Comparison of ENCODE assay signal across 20 cellular contexts in the genomic region with DNA sequence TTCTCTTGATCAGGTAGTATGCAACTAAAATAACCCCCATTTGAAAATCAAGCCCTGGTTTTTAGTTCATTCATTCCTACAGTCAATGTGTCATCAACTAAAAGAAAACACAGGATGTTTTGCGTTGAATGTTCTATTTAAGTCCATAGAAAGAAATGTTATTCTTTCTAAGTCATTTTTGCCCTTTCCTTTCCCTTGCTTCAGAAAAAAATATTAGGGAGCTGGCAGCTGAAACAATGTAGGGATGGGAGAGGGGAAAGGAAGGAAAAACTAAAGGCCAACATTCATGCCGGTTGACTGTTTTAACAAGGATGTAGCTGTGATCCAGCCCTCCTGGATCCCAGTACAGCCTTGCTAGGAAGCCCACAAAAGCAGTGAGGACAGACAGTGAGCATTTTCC.
DNase-seq lines count a peak whose midpoint lies in the region; ATAC-seq and TF ChIP-seq lines count a peak whose summit lies in the region.
"Had no signal": no experiment of that assay in that cellular context is flagged by ENCODE, and none has a peak within 500 bp of the region (broad histone marks: within the 10 kb centered on the region; RNA-seq: fewer than 3 reads in every experiment).

No MANE protein-coding gene starts in this region.

- DNase-seq in GM23338 (ENCODE audit: low spot score) (no peak), astrocyte of the spinal cord (ENCODE audit: low read depth, low spot score) (peak; percentile 69), fibroblast of villous mesenchyme (ENCODE audit: low read depth) (peak; percentile 44), spleen (no peak), left colon (no peak), ACHN (no peak)
- DNase-seq: activated CD4-positive, alpha-beta T cell treated with anti-CD3 and anti-CD28 coated beads for 48 hours; activated naive CD4-positive, alpha-beta T cell treated with anti-CD3 and anti-CD28 coated beads, Interleukin-2, amount 10 ng/mL, durations not matched to agents 7 days and 5 days; DMS 273 treated with DMSO at 0.1 percent for 48 hours; H7; left lung; NCI-H1436 treated with DMSO at 0.1 percent for 48 hours; NCI-H774; PC-9; posterior cingulate gyrus; SJCRH30; thyroid gland had no signal

- no peaks in the 10 kb centered on the region for H3K79me2 ChIP-seq in GM23338 (replicated peaks; ENCODE audit: insufficient read depth)

- no peaks in the 10 kb centered on the region for H3K27me3 Mint-ChIP-seq in GM23338 (ENCODE audit: insufficient read depth, low read depth, poor library complexity)
- H3K27me3 Mint-ChIP-seq: activated naive CD4-positive, alpha-beta T cell treated with anti-CD3 and anti-CD28 coated beads, Interleukin-2, amount 10 ng/mL, durations not matched to agents 7 days and 5 days had no signal

- TF ChIP-seq CTCF in GM23338 (conservative IDR thresholded peaks at IDR 0.05; ENCODE audit: low read depth in 2 of 2) (no peak), astrocyte of the spinal cord (IDR thresholded peaks at IDR 0.05; ENCODE audit: low read depth, low read length) (no peak), fibroblast of villous mesenchyme (IDR thresholded peaks at IDR 0.05; ENCODE audit: insufficient read depth, low read depth, low read length) (no peak), spleen (IDR thresholded peaks at IDR 0.05 in 8 of 11, conservative IDR thresholded peaks at IDR 0.05 in 3 of 11) (no peak)

- H4K20me1 ChIP-seq in GM23338 (replicated peaks; ENCODE audit: insufficient read depth), result no peaks in the 10 kb centered on the region

- no peak overlapping the region for H3K4me3 Mint-ChIP-seq in GM23338
- H3K4me3 Mint-ChIP-seq: activated naive CD4-positive, alpha-beta T cell treated with anti-CD3 and anti-CD28 coated beads, Interleukin-2, amount 10 ng/mL, durations not matched to agents 7 days and 5 days had no signal

- ATAC-seq in GM23338, result no peak
- ATAC-seq in HG02759 (IDR thresholded peaks at IDR 0.05; ENCODE audit: unreplicated experiment), result no peak
- ATAC-seq in left colon, result no peak
- ATAC-seq: left lung had no signal

- H3K9me2 ChIP-seq in GM23338 (ENCODE audit: insufficient read depth), result no peaks in the 10 kb centered on the region

- H3K4me1 ChIP-seq in GM23338 (ENCODE audit: insufficient read depth) (0 out of 2 replicates have a peak, but pooled peaks cover 4% of the 10 kb centered on the region), spleen (peaks cover 0 to 33% (median 16%) of the 10 kb centered on the region in 6 donors)
- H3K4me1 ChIP-seq: left lung, SJCRH30, thyroid gland had no signal

- no peaks in the 10 kb centered on the region for H3F3A ChIP-seq in GM23338 (replicated peaks; ENCODE audit: low read depth)

- no peaks in the 10 kb centered on the region for H3K36me3 ChIP-seq in GM23338 (ENCODE audit: insufficient read depth)
- no peaks in the 10 kb centered on the region for H3K36me3 ChIP-seq in spleen
- H3K36me3 ChIP-seq: breast epithelium, left lung, SJCRH30, thyroid gland had no signal

- H3K27me3 ChIP-seq in GM23338 (ENCODE audit: insufficient read depth) (no peaks in the 10 kb centered on the region), spleen (replicated peaks in 1 of 7) (no peaks in the 10 kb centered on the region)
- H3K27me3 ChIP-seq: breast epithelium, left lung, SJCRH30, thyroid gland had no signal

- no peak overlapping the region for H2AFZ ChIP-seq in GM23338
- H2AFZ ChIP-seq: PC-9 had no signal

- WGBS in spleen, 5 donors, result 68 to 81% (median 78%) methylated on average over 2 of the region's 2 CpGs

- TF ChIP-seq POLR2A in spleen (IDR thresholded peaks at IDR 0.05), result no peak

- H3K4me3 ChIP-seq in GM23338 (no peak overlapping the region), astrocyte of the spinal cord (ENCODE audit: low read depth, low read length) (no peak overlapping the region), fibroblast of villous mesenchyme (ENCODE audit: low read depth, low read length) (no peak overlapping the region), spleen (no peak overlapping the region)
- H3K4me3 ChIP-seq: breast epithelium, left lung, PC-9, SJCRH30, smooth muscle cell, thyroid gland had no signal

- intact Hi-C loops in spleen (cut with DNase I; ENCODE audit: low total_unique reads), result no loop called here
- intact Hi-C loops in left colon (cut with DNase I, micrococcal nuclease), result no loop called here

- in situ Hi-C loops in astrocyte of the spinal cord (cut with HindIII; ENCODE audit: low sequenced_read_pairs), result no loop called here
- in situ Hi-C loops in ACHN (cut with HindIII; ENCODE audit: low pct_ligation_motif_present, low pct_unique_long_range_greater_than_20kb, low sequenced_read_pairs), result no loop called here

- H3K27ac ChIP-seq in GM23338 (ENCODE audit: low read depth) (no peak overlapping the region), spleen (peak overlapping the region in 5 of 8 donors; percentile 24 to 47 (median 44))
- H3K27ac ChIP-seq: breast epithelium, left lung, PC-9, SJCRH30, thyroid gland had no signal

- no peak overlapping the region for H3K4me2 ChIP-seq in GM23338
- H3K4me2 ChIP-seq: PC-9, smooth muscle cell had no signal

- H3K27ac Mint-ChIP-seq in GM23338, result peak overlapping the region; percentile 33; the same call in 1 of the 2 replicates
- H3K27ac Mint-ChIP-seq: activated naive CD4-positive, alpha-beta T cell treated with anti-CD3 and anti-CD28 coated beads, Interleukin-2, amount 10 ng/mL, durations not matched to agents 7 days and 5 days had no signal

- no peaks in the 10 kb centered on the region for H3K36me3 Mint-ChIP-seq in GM23338 (ENCODE audit: low read depth)
- H3K36me3 Mint-ChIP-seq: activated naive CD4-positive, alpha-beta T cell treated with anti-CD3 and anti-CD28 coated beads, Interleukin-2, amount 10 ng/mL, durations not matched to agents 7 days and 5 days had no signal

- H3K9me3 Mint-ChIP-seq in GM23338, result no peaks in the 10 kb centered on the region

- peaks cover 9% of the 10 kb centered on the region; the same call in 2 of the 3 replicates for H3K4me1 Mint-ChIP-seq in GM23338

- no peaks in the 10 kb centered on the region for H3K9me3 ChIP-seq in spleen
- H3K9me3 ChIP-seq: breast epithelium, left lung, SJCRH30, thyroid gland had no signal

TF ChIP-seq in GM23338, 12 proteins besides CTCF, POLR2A, EP300 and RAD21:
- TF ChIP-seq STAT1 (IDR thresholded peaks at IDR 0.05; ENCODE audit: unreplicated experiment), result no peak
- TF ChIP-seq EZH2 (IDR thresholded peaks at IDR 0.05; ENCODE audit: low read depth, unreplicated experiment), result no peak
- no peak for TF ChIP-seq JUNB (IDR thresholded peaks at IDR 0.05; ENCODE audit: unreplicated experiment)
- no peak for TF ChIP-seq ZNF462 (CRISPR knock-in tag; IDR thresholded peaks at IDR 0.05)

Comparison
In these comparisons a context has a peak if more than half of its experiments do, and no peak if none do; other contexts are left out.
1. DNase-seq: peak in astrocyte of the spinal cord (single experiment) and fibroblast of villous mesenchyme (single experiment); none in GM23338 (single experiment), spleen (single experiment), left colon (0 of 2) and ACHN (single experiment).